In the genomic region with DNA sequence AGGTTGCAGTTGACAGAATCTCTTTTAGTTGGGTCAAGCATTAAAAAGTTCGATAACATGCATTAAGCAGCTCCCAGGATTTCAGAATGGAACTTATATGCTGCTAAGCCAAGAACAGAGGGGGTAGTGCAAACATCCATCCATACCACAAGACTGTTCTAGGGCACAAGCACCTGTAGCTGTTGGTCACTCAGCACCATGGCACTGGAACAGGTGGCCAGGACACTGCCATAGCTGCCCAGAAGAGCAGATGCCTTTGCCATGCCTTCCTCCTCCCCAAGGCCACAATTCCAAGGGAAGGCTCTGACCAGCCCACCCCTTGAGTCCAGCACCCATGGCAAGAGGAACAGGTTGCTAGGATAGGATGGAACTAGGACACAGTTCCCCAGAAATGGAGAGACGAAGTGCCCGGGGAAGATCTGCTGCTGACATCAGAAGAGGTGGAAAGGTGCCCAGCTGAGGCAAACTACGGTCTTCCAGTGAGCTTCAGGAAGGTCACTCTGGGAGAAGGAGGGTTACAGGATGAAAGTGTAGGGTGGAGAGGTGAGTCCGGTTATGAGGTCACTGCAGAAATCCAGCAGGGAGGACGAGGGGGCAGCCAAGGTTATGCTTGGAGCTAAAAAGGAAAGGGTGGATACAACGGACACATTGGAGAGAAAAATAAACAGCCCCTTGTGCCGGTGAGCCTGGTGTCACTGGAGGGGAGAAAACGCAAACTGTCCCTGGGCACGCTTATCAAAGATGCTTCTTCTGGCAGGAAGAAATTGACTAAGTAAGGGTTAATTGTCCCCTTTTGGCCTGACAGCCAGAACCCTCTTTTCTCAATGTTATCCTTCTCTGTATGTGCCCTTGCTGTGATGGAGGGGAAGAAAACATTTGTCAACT, we compare ENCODE assay signal across 17 cellular contexts. TPM values are rescaled to one million over a fixed set of nuclear protein-coding genes. Genes with fewer than 3 reads are reported as not detected.
DNase-seq lines count a peak whose midpoint lies in the region; ATAC-seq and TF ChIP-seq lines count a peak whose summit lies in the region.
"Had no signal": no experiment of that assay in that cellular context is flagged by ENCODE, and none has a peak within 500 bp of the region (broad histone marks: within the 10 kb centered on the region; RNA-seq: fewer than 3 reads in every experiment).

No MANE protein-coding gene starts in this region.

- no peak overlapping the region for H3K4me2 ChIP-seq in trophoblast cell (ENCODE audit: low read length)
- H3K4me2 ChIP-seq: BLaER1 had no signal

- H3K4me1 ChIP-seq in right atrium auricular region (no peaks in the 10 kb centered on the region), left ventricle myocardium inferior (no peaks in the 10 kb centered on the region), trophoblast cell (ENCODE audit: control insufficient read depth in 1 of 2, insufficient read depth in 2 of 2, low read length in 2 of 2) (no peaks in the 10 kb centered on the region)
- H3K4me1 ChIP-seq: BLaER1 had no signal

- WGBS in trophoblast cell (ENCODE audit: extremely low coverage, insufficient coverage, insufficient read length) = no CpG with 5 or more reads among the region's 10 CpGs

- H2BK5ac ChIP-seq in trophoblast cell (ENCODE audit: low read depth, low read length, poor library complexity) = no peak overlapping the region

- H4K12ac ChIP-seq in trophoblast cell (ENCODE audit: low read depth, low read length) = no peak overlapping the region

- no peak overlapping the region for H3K4ac ChIP-seq in trophoblast cell (ENCODE audit: low read depth, low read length)

- no peak overlapping the region for H2AFZ ChIP-seq in trophoblast cell (ENCODE audit: insufficient read depth, low read length, poor library complexity)

- no peak overlapping the region for H2BK12ac ChIP-seq in trophoblast cell (ENCODE audit: low read length)

- H3K79me1 ChIP-seq in trophoblast cell (ENCODE audit: low read length) = no peaks in the 10 kb centered on the region

- H3K14ac ChIP-seq in trophoblast cell (ENCODE audit: low read length) = no peak overlapping the region

- no peak overlapping the region for H2AK5ac ChIP-seq in trophoblast cell (ENCODE audit: low read length)

- no peaks in the 10 kb centered on the region for H3K9me3 ChIP-seq in right atrium auricular region
- no peaks in the 10 kb centered on the region for H3K9me3 ChIP-seq in left ventricle myocardium inferior (replicated peaks)
- no peaks in the 10 kb centered on the region for H3K9me3 ChIP-seq in trophoblast cell (ENCODE audit: insufficient read depth, low read depth, low read length)

- H3K9ac ChIP-seq in trophoblast cell (ENCODE audit: low read length) = no peak overlapping the region
- H3K9ac ChIP-seq: BLaER1 had no signal

- no peak overlapping the region for H4K8ac ChIP-seq in trophoblast cell (ENCODE audit: low read depth, low read length)

- H4K91ac ChIP-seq in trophoblast cell (ENCODE audit: low read depth, low read length) = no peak overlapping the region

- no peaks in the 10 kb centered on the region for H3K79me2 ChIP-seq in trophoblast cell (ENCODE audit: control insufficient read depth, insufficient read depth, low read length, poor library complexity)

- H3K27me3 ChIP-seq in right atrium auricular region (no peaks in the 10 kb centered on the region), left ventricle myocardium inferior (ENCODE audit: low read depth) (peaks cover 95% of the 10 kb centered on the region), trophoblast cell (ENCODE audit: insufficient read depth, low read length) (no peaks in the 10 kb centered on the region)
- H3K27me3 ChIP-seq: BLaER1 had no signal

- H3K27ac ChIP-seq in right atrium auricular region = no peak overlapping the region
- H3K27ac ChIP-seq in left ventricle myocardium inferior (replicated peaks) = no peak overlapping the region
- no peak overlapping the region for H3K27ac ChIP-seq in trophoblast cell (ENCODE audit: low read depth, low read length)
- H3K27ac ChIP-seq: BLaER1 had no signal

- DNase-seq in right atrium auricular region (ENCODE audit: low spot score) (peak; percentile 34), left ventricle myocardium inferior (no peak), islet precursor cell (peak; percentile 34), trophoblast cell (no peak), NOMO-1 (lab: John Stamatoyannopoulos, UW; ENCODE audit: unreplicated experiment in 2 of 2) (no peak)
- DNase-seq: 8988T; AML-193; CD4-positive, CD25-positive, alpha-beta regulatory T cell; DND-41; GF-D8; HCEC 1CT; HFFc6 had no signal

- ATAC-seq in HG02840 (IDR thresholded peaks at IDR 0.05; ENCODE audit: low FRiP score, unreplicated experiment) (no peak), SK-N-SH treated with all-trans-retinoic acid at 6 μM for 48 hours (no peak)
- ATAC-seq: HepG2 had no signal

- TF ChIP-seq CTCF in right atrium auricular region (IDR thresholded peaks at IDR 0.05) (no peak), left ventricle myocardium inferior (IDR thresholded peaks at IDR 0.05; ENCODE audit: borderline replicate concordance) (no peak)

- intact Hi-C loops in left ventricle myocardium inferior (cut with micrococcal nuclease) = no loop called here

- H3K36me3 ChIP-seq in right atrium auricular region (no peaks in the 10 kb centered on the region), left ventricle myocardium inferior (no peaks in the 10 kb centered on the region), trophoblast cell (ENCODE audit: control insufficient read depth in 1 of 2, insufficient read depth in 2 of 2, low read length in 2 of 2) (no peaks in the 10 kb centered on the region)
- H3K36me3 ChIP-seq: BLaER1 had no signal

- no peak overlapping the region for H2BK120ac ChIP-seq in trophoblast cell (ENCODE audit: insufficient read depth, low read length, poor library complexity)

- H3K18ac ChIP-seq in trophoblast cell (ENCODE audit: low read length) = no peak overlapping the region

- no peak overlapping the region for H3K23ac ChIP-seq in trophoblast cell (ENCODE audit: low read length)

- no peak overlapping the region for H3K4me3 ChIP-seq in right atrium auricular region
- H3K4me3 ChIP-seq in left ventricle myocardium inferior = no peak overlapping the region
- peak overlapping the region; percentile 1 for H3K4me3 ChIP-seq in trophoblast cell (ENCODE audit: low read depth, low read length)
- H3K4me3 ChIP-seq: BLaER1 had no signal

TF ChIP-seq in SK-N-SH treated with all-trans-retinoic acid at 6 μM for 48 hours, 23 proteins besides CTCF, POLR2A, EP300 and RAD21:
- TF ChIP-seq, protein P1, sequence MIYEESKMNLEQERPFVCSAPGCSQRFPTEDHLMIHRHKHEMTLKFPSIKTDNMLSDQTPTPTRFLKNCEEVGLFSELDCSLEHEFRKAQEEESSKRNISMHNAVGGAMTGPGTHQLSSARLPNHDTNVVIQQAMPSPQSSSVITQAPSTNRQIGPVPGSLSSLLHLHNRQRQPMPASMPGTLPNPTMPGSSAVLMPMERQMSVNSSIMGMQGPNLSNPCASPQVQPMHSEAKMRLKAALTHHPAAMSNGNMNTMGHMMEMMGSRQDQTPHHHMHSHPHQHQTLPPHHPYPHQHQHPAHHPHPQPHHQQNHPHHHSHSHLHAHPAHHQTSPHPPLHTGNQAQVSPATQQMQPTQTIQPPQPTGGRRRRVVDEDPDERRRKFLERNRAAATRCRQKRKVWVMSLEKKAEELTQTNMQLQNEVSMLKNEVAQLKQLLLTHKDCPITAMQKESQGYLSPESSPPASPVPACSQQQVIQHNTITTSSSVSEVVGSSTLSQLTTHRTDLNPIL (CRISPR knock-in tag; IDR thresholded peaks at IDR 0.05; ENCODE audit: low read depth) = no peak
- TF ChIP-seq ZC3H10 (CRISPR knock-in tag; IDR thresholded peaks at IDR 0.05) = no peak

RNA-seq across cellular contexts. Expression of a gene that starts 41.9 kb away (rescaled TPM):
- total RNA-seq in right atrium auricular region = not detected
- not detected for total RNA-seq in left ventricle myocardium inferior
- 0.01 TPM in 1 of 2 replicates, not detected in the other for polyA plus RNA-seq in trophoblast cell (2013)
- total RNA-seq: CD4-positive, CD25-positive, alpha-beta regulatory T cell; H4; HepG2; HFFc6 had no signal
- polyA plus RNA-seq: CD4-positive, CD25-positive, alpha-beta regulatory T cell; HepG2 had no signal

Comparison
In these comparisons a context has a peak if more than half of its experiments do, and no peak if none do; other contexts are left out.
1. DNase-seq: peak in right atrium auricular region (single experiment) and islet precursor cell (single experiment); none in left ventricle myocardium inferior (single experiment), trophoblast cell (0 of 2) and NOMO-1 (0 of 2).